ENCODE assay signal across 20 cellular contexts in the genomic region with DNA sequence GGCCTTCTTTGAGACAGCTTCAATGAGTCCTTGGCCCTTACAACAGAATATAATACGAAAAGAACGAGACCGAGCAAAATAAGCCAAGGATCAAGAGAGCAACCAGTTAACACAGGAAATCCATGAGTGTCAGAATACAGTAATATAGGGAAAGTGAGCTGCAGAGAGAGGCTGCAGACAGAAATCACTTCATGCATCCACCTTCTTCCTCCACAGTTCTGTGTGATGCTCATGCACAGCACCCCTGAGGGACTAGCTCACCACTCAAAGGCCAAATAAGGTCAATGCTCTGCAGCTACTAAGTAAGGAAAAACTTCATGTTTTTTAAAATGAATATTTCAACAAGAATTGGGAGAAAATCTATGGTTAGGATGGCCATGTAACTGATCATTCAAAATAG.
DNase-seq lines count a peak whose midpoint lies in the region; ATAC-seq, FAIRE-seq and TF ChIP-seq lines count a peak whose summit lies in the region.
"Had no signal": no experiment of that assay in that cellular context is flagged by ENCODE, and none has a peak within 500 bp of the region (broad histone marks: within the 10 kb centered on the region; RNA-seq: fewer than 3 reads in every experiment).

No MANE protein-coding gene starts in this region.

- H3K56ac ChIP-seq in mesendoderm (ENCODE audit: low read length): no peak overlapping the region

- peak overlapping the region; percentile 81 for H3K4me2 ChIP-seq in GM12878 (ENCODE audit: control insufficient read depth, insufficient read depth)
- no peak overlapping the region for H3K4me2 ChIP-seq in mesendoderm (ENCODE audit: low read length)

- H2BK15ac ChIP-seq in mesendoderm (replicated peaks; ENCODE audit: low read depth): no peak overlapping the region

- H3K9me3 ChIP-seq in GM12878 (replicated peaks; ENCODE audit: control insufficient read depth, insufficient read depth, low read length): peaks cover 3% of the 10 kb centered on the region; the same call in 2 of the 3 replicates
- no peaks in the 10 kb centered on the region for H3K9me3 ChIP-seq in endodermal cell (ENCODE audit: control insufficient read depth, low read length)
- H3K9me3 ChIP-seq: esophagus muscularis mucosa had no signal

- no peaks in the 10 kb centered on the region for H3K79me1 ChIP-seq in mesendoderm (ENCODE audit: low read length)

- no peak overlapping the region for H3K18ac ChIP-seq in mesendoderm (ENCODE audit: low read length)

- no peak overlapping the region for H3K27ac Mint-ChIP-seq in endodermal cell
- H3K27ac Mint-ChIP-seq: activated CD4-positive, alpha-beta T cell treated with anti-CD3 and anti-CD28 coated beads, Interleukin-2, amount 10 ng/mL, durations not matched to agents 24 days and 14 days had no signal

- SMC1A ChIA-PET in GM12878 (lab: Charles Lee; ENCODE audit: uncharacterized antibody, unreplicated experiment): interaction anchor here (0.7 to 7.7 kb wide), 25 partner anchors 8 to 210 kb away, joined by 3 to 64 read pairs (median 4); no protein-coding TSS in a partner anchor

- H4K8ac ChIP-seq in mesendoderm (ENCODE audit: low read depth, low read length): no peak overlapping the region

- H3K9ac ChIP-seq in GM12878 (ENCODE audit: control insufficient read depth, insufficient read depth, low read length): peak overlapping the region; percentile 24
- no peak overlapping the region for H3K9ac ChIP-seq in endodermal cell (ENCODE audit: extremely low read depth, low read length, poor library complexity, severe bottlenecking)
- no peak overlapping the region for H3K9ac ChIP-seq in mesendoderm (ENCODE audit: low read length)

- no peak for TF ChIP-seq POLR2A in GM12878 (IDR thresholded peaks at IDR 0.05; ENCODE audit: low read depth, low read length)

- H3K4me3 ChIP-seq in GM12878: peak overlapping the region; percentile 5; the same call in 1 of the 2 replicates
- no peak overlapping the region for H3K4me3 ChIP-seq in endodermal cell (ENCODE audit: low read length)
- H3K4me3 ChIP-seq in mesendoderm (ENCODE audit: low read length): no peak overlapping the region
- H3K4me3 ChIP-seq: esophagus muscularis mucosa, K562 had no signal

- no peaks in the 10 kb centered on the region for H3K27me3 Mint-ChIP-seq in endodermal cell (ENCODE audit: insufficient read depth)

- no peak for TF ChIP-seq RAD21 in GM12878 (IDR thresholded peaks at IDR 0.05; ENCODE audit: insufficient read depth, low read depth, low read length)

- no peak overlapping the region for H3K23ac ChIP-seq in mesendoderm (ENCODE audit: low read length)

- TF ChIP-seq CTCF in GM12878 (IDR thresholded peaks at IDR 0.05 in 2 of 3, conservative IDR thresholded peaks at IDR 0.05 in 1 of 3; ENCODE audit: control insufficient read depth in 2 of 3, extremely low read depth in 1 of 3, insufficient read depth in 1 of 3, low read depth in 3 of 3, low read length in 3 of 3) (no peak), endodermal cell (conservative IDR thresholded peaks at IDR 0.05) (no peak)

- WGBS in GM12878 (ENCODE audit: insufficient coverage, insufficient replicate concordance, low lambda C conversion rate, missing lambda C conversion rate): 0% methylated on average over 3 of the region's 3 CpGs
- WGBS in endodermal cell (ENCODE audit: insufficient coverage in 1 of 2, insufficient read length in 1 of 2), 2 experiments: 67 to 100% methylated on average over 2 to 3 of the region's 3 CpGs
- WGBS in mesendoderm (ENCODE audit: extremely low coverage, insufficient coverage, low lambda C conversion rate): no CpG with 5 or more reads among the region's 3 CpGs

- no peaks in the 10 kb centered on the region for H3K9me3 Mint-ChIP-seq in endodermal cell
- H3K9me3 Mint-ChIP-seq: activated CD4-positive, alpha-beta T cell treated with anti-CD3 and anti-CD28 coated beads, Interleukin-2, amount 10 ng/mL, durations not matched to agents 24 days and 14 days had no signal

- no peak overlapping the region for H3K4me3 Mint-ChIP-seq in endodermal cell
- H3K4me3 Mint-ChIP-seq: activated CD4-positive, alpha-beta T cell treated with anti-CD3 and anti-CD28 coated beads, Interleukin-2, amount 10 ng/mL, durations not matched to agents 24 days and 14 days; natural killer cell had no signal

- no peak overlapping the region for H3K4ac ChIP-seq in mesendoderm (ENCODE audit: low read depth, low read length)

- POLR2A ChIA-PET in GM12878 (lab: Charles Lee): interaction anchor here (0.5 to 1.2 kb wide), 5 partner anchors 12 to 54 kb away, joined by 3 to 5 read pairs (median 4); no protein-coding TSS in a partner anchor

- no peaks in the 10 kb centered on the region for H3K36me3 Mint-ChIP-seq in endodermal cell (ENCODE audit: low read depth)
- H3K36me3 Mint-ChIP-seq: natural killer cell had no signal

- DNase-seq in GM18507 (ENCODE audit: extremely low spot score, insufficient read length, low read depth): no peak
- DNase-seq in GM12878 (ENCODE audit: low read depth, low spot score): no peak
- no peak for DNase-seq in NCI-H2227 treated with DMSO at 0.1 percent for 48 hours (lab: John Stamatoyannopoulos, UW)
- no peak for DNase-seq in endodermal cell
- DNase-seq in mesendoderm: no peak
- DNase-seq: activated CD4-positive, alpha-beta T cell treated with anti-CD3 and anti-CD28 coated beads, Interleukin-2, amount 10 ng/mL, durations not matched to agents 24 days and 14 days; natural killer cell; NCI-H1436 treated with DMSO at 0.1 percent for 48 hours; NCI-H524 treated with DMSO at 0.1 percent for 48 hours; right cardiac atrium; stimulated activated CD4-positive, alpha-beta T cell treated with anti-CD3 and anti-CD28 coated beads, Interleukin-4, amount 100 ng/mL, for 4 hours; stimulated activated naive CD4-positive, alpha-beta T cell had no signal

- H3K79me2 ChIP-seq in GM12878 (ENCODE audit: control insufficient read depth, insufficient read depth, low read length) (peaks cover 33% of the 10 kb centered on the region), mesendoderm (ENCODE audit: control insufficient read depth, insufficient read depth, low read length) (no peaks in the 10 kb centered on the region)

- H3K4me1 ChIP-seq in GM12878 (ENCODE audit: control insufficient read depth, insufficient read depth, low read length) (peaks cover 41% of the 10 kb centered on the region), endodermal cell (ENCODE audit: control insufficient read depth, insufficient read depth, low read length) (no peaks in the 10 kb centered on the region), mesendoderm (ENCODE audit: control insufficient read depth, low read depth, low read length) (no peaks in the 10 kb centered on the region)

- H2BK120ac ChIP-seq in mesendoderm (ENCODE audit: low read depth, low read length): no peak overlapping the region

- no peak overlapping the region for H2AK5ac ChIP-seq in mesendoderm (ENCODE audit: low read length)

- H3K27ac ChIP-seq in GM12878 (ENCODE audit: control insufficient read depth, insufficient read depth): peak overlapping the region; percentile 59
- no peak overlapping the region for H3K27ac ChIP-seq in endodermal cell (ENCODE audit: low read depth, low read length)
- H3K27ac ChIP-seq in mesendoderm (ENCODE audit: low read depth, low read length): no peak overlapping the region
- H3K27ac ChIP-seq: C4-2B, esophagus muscularis mucosa had no signal

- H3K27me3 ChIP-seq in GM12878 (replicated peaks in 1 of 2; ENCODE audit: control insufficient read depth in 2 of 2, insufficient read depth in 2 of 2, low read length in 1 of 2) (no peaks in the 10 kb centered on the region), endodermal cell (ENCODE audit: control insufficient read depth, insufficient read depth, low read length, poor library complexity, severe bottlenecking) (no peaks in the 10 kb centered on the region), mesendoderm (ENCODE audit: insufficient read depth, low read length, poor library complexity) (no peaks in the 10 kb centered on the region)
- H3K27me3 ChIP-seq: esophagus muscularis mucosa had no signal

- H3K4me1 Mint-ChIP-seq in endodermal cell: no peaks in the 10 kb centered on the region

- peak overlapping the region; percentile 20; the same call in 1 of the 2 replicates for H2AFZ ChIP-seq in GM12878 (ENCODE audit: control insufficient read depth, low read depth, low read length)

- peak; percentile 28 for ATAC-seq in GM21381 (IDR thresholded peaks at IDR 0.05; ENCODE audit: unreplicated experiment)
- ATAC-seq in HG03066 (IDR thresholded peaks at IDR 0.05; ENCODE audit: low read depth, unreplicated experiment): peak; percentile 30
- ATAC-seq in GM12878: peak; percentile 28
- no peak for ATAC-seq in HG03439 (IDR thresholded peaks at IDR 0.05; ENCODE audit: unreplicated experiment)
- ATAC-seq: K562 had no signal

- intact Hi-C loops in GM12878 (cut with micrococcal nuclease; ENCODE audit: unreplicated experiment): loop anchor here (2.0 kb wide), 1 partner anchor 49 kb away; no protein-coding TSS in a partner anchor

- RAD21 ChIA-PET in GM12878 (lab: Charles Lee; ENCODE audit: unreplicated experiment): interaction anchor here (0.7 to 2.2 kb wide), 18 partner anchors 8 to 151 kb away, joined by 3 to 11 read pairs (median 4); no protein-coding TSS in a partner anchor

- CTCF ChIA-PET in GM12878 (lab: Yijun Ruan, JAX): interaction anchor here (0.9 to 2.3 kb wide), 9 partner anchors 8 to 59 kb away, joined by 3 to 15 read pairs (median 5); no protein-coding TSS in a partner anchor

- in situ Hi-C loops in GM12878 (cut with MboI): no loop called here

- no peak for TF ChIP-seq EP300 in GM12878 (IDR thresholded peaks at IDR 0.05; ENCODE audit: borderline replicate concordance in 1 of 2, control insufficient read depth in 1 of 2, low read depth in 2 of 2, low read length in 2 of 2)

- FAIRE-seq in GM18507 (lab: Jason Lieb, UNC) (peak; percentile 91), GM12878 (lab: Jason Lieb, UNC) (peak; percentile 7)
- FAIRE-seq: colon, H1, K562 had no signal

- no peaks in the 10 kb centered on the region for H4K20me1 ChIP-seq in GM12878 (ENCODE audit: control insufficient read depth, insufficient read depth)

- H2BK5ac ChIP-seq in mesendoderm (ENCODE audit: low read length): no peak overlapping the region

- BruUV-seq in GM12878 (replicated peaks; lab: Mats Ljungman, UMichigan): no TSS peak

- H4K5ac ChIP-seq in mesendoderm (ENCODE audit: low read length): no peak overlapping the region

- peaks cover 0 to 3% of the 10 kb centered on the region in 2 experiments; a peak in 2 of 4 replicates for H3K36me3 ChIP-seq in GM12878 (ENCODE audit: control insufficient read depth in 2 of 2, insufficient read depth in 2 of 2, low read length in 1 of 2)
- H3K36me3 ChIP-seq in endodermal cell (ENCODE audit: control insufficient read depth, insufficient read depth, low read length): no peaks in the 10 kb centered on the region
- H3K36me3 ChIP-seq in mesendoderm (ENCODE audit: control insufficient read depth, insufficient read depth, low read length): no peaks in the 10 kb centered on the region
- H3K36me3 ChIP-seq: esophagus muscularis mucosa had no signal

TF ChIP-seq in GM12878, 131 proteins besides CTCF, POLR2A, EP300 and RAD21 (continues in another document):
- TF ChIP-seq SRF (IDR thresholded peaks at IDR 0.05; ENCODE audit: low read depth in 2 of 2, low read length in 2 of 2): peak; percentile 34 to 81; a peak in 3 of 4 replicates
